Comparison of ENCODE assay signal across 1 cellular context in the genomic region with DNA sequence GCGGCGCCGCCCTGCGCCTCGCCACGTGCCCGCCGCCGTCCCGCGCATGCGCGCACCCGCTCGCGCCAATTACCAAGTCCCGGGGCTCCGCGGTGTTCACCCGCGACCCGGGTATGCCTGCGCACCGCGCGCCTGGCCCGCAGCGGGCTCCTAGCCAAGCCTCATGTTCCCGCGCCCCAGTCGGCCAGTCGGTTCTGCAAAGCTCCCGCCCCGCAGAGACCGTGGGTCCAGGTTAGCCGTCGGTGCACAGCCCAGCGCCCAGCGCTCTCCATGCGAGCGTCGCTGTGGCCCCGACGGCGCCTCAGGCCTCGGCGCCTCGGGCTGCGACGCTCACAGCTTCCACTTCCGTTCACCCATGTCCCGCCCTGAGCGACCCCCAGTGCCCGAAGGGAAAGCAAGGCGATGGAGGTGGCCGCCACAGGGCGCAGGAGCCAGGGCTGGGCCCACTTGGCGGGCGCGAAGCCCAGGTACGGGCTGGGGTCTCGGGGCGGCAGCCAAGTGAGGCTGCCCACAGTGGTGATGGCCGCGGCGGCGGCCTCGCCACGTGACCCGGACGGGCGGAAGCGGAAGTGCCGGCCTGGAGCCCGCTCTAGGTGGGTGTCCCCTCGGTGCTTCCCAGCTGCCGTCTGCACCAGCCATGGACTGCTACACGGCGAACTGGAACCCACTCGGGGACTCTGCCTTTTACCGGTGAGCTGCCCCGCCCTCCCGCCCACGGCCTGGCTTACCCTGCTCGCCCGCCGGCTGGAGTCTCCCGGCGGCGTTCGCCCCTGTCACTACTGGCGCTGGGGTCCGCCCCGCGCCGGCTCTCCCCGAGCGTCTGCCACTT.
TF ChIP-seq lines count a peak whose summit lies in the region.

A gene with protein sequence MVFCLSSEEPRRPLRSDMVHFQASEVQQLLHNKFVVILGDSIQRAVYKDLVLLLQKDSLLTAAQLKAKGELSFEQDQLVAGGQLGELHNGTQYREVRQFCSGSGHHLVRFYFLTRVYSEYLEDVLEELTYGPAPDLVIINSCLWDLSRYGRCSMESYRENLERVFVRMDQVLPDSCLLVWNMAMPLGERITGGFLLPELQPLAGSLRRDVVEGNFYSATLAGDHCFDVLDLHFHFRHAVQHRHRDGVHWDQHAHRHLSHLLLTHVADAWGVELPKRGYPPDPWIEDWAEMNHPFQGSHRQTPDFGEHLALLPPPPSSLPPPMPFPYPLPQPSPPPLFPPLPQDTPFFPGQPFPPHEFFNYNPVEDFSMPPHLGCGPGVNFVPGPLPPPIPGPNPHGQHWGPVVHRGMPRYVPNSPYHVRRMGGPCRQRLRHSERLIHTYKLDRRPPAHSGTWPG (minus strand): TSS at position 518 of the 829 bp plus-strand sequence. CDS start 743 bp downstream, outside the sequence.
A gene (plus strand): TSS at position 608 of the 829 bp plus-strand sequence. CDS start 30 bp downstream, at position 638.

TF ChIP-seq in K562, 482 proteins besides CTCF, POLR2A, EP300 and RAD21 (continued from another document and continues in another):
- TF ChIP-seq, protein P1, sequence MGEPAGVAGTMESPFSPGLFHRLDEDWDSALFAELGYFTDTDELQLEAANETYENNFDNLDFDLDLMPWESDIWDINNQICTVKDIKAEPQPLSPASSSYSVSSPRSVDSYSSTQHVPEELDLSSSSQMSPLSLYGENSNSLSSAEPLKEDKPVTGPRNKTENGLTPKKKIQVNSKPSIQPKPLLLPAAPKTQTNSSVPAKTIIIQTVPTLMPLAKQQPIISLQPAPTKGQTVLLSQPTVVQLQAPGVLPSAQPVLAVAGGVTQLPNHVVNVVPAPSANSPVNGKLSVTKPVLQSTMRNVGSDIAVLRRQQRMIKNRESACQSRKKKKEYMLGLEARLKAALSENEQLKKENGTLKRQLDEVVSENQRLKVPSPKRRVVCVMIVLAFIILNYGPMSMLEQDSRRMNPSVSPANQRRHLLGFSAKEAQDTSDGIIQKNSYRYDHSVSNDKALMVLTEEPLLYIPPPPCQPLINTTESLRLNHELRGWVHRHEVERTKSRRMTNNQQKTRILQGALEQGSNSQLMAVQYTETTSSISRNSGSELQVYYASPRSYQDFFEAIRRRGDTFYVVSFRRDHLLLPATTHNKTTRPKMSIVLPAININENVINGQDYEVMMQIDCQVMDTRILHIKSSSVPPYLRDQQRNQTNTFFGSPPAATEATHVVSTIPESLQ (CRISPR knock-in tag; IDR thresholded peaks at IDR 0.05), result no peak
- no peak for TF ChIP-seq POLR2B (IDR thresholded peaks at IDR 0.05; ENCODE audit: low read depth, partially characterized antibody)
- TF ChIP-seq, protein P2, sequence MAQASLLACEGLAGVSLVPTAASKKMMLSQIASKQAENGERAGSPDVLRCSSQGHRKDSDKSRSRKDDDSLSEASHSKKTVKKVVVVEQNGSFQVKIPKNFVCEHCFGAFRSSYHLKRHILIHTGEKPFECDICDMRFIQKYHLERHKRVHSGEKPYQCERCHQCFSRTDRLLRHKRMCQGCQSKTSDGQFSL (CRISPR knock-in tag; IDR thresholded peaks at IDR 0.05), result no peak
- TF ChIP-seq, protein P2 (tag; IDR thresholded peaks at IDR 0.05), result no peak
- TF ChIP-seq EHMT2 (IDR thresholded peaks at IDR 0.05), result no peak
- TF ChIP-seq FOXK2 (conservative IDR thresholded peaks at IDR 0.05 in 1 of 2, IDR thresholded peaks at IDR 0.05 in 1 of 2; ENCODE audit: low read depth in 2 of 2), result no peak
- TF ChIP-seq, protein P3, sequence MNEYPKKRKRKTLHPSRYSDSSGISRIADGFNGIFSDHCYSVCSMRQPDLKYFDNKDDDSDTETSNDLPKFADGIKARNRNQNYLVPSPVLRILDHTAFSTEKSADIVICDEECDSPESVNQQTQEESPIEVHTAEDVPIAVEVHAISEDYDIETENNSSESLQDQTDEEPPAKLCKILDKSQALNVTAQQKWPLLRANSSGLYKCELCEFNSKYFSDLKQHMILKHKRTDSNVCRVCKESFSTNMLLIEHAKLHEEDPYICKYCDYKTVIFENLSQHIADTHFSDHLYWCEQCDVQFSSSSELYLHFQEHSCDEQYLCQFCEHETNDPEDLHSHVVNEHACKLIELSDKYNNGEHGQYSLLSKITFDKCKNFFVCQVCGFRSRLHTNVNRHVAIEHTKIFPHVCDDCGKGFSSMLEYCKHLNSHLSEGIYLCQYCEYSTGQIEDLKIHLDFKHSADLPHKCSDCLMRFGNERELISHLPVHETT (CRISPR knock-in tag; conservative IDR thresholded peaks at IDR 0.05 in 1 of 2, IDR thresholded peaks at IDR 0.05 in 1 of 2), result no peak
- TF ChIP-seq EWSR1 (IDR thresholded peaks at IDR 0.05; ENCODE audit: borderline replicate concordance, low read depth, partially characterized antibody), result no peak
- TF ChIP-seq CBX3 (IDR thresholded peaks at IDR 0.05; ENCODE audit: borderline replicate concordance in 1 of 2, low read length in 2 of 2), result peak in 1 of 2 experiments; percentile 44; a peak in 1 of 3 replicates
- TF ChIP-seq, protein P4, sequence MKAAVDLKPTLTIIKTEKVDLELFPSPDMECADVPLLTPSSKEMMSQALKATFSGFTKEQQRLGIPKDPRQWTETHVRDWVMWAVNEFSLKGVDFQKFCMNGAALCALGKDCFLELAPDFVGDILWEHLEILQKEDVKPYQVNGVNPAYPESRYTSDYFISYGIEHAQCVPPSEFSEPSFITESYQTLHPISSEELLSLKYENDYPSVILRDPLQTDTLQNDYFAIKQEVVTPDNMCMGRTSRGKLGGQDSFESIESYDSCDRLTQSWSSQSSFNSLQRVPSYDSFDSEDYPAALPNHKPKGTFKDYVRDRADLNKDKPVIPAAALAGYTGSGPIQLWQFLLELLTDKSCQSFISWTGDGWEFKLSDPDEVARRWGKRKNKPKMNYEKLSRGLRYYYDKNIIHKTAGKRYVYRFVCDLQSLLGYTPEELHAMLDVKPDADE (conservative IDR thresholded peaks at IDR 0.05; ENCODE audit: control insufficient read depth, low read depth, low read length), result peak; percentile 78
- TF ChIP-seq, protein P5, sequence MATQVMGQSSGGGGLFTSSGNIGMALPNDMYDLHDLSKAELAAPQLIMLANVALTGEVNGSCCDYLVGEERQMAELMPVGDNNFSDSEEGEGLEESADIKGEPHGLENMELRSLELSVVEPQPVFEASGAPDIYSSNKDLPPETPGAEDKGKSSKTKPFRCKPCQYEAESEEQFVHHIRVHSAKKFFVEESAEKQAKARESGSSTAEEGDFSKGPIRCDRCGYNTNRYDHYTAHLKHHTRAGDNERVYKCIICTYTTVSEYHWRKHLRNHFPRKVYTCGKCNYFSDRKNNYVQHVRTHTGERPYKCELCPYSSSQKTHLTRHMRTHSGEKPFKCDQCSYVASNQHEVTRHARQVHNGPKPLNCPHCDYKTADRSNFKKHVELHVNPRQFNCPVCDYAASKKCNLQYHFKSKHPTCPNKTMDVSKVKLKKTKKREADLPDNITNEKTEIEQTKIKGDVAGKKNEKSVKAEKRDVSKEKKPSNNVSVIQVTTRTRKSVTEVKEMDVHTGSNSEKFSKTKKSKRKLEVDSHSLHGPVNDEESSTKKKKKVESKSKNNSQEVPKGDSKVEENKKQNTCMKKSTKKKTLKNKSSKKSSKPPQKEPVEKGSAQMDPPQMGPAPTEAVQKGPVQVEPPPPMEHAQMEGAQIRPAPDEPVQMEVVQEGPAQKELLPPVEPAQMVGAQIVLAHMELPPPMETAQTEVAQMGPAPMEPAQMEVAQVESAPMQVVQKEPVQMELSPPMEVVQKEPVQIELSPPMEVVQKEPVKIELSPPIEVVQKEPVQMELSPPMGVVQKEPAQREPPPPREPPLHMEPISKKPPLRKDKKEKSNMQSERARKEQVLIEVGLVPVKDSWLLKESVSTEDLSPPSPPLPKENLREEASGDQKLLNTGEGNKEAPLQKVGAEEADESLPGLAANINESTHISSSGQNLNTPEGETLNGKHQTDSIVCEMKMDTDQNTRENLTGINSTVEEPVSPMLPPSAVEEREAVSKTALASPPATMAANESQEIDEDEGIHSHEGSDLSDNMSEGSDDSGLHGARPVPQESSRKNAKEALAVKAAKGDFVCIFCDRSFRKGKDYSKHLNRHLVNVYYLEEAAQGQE (CRISPR knock-in tag; IDR thresholded peaks at IDR 0.05; ENCODE audit: low read depth), result peak; percentile 50; the same call in 1 of the 2 replicates
- TF ChIP-seq, protein P6, sequence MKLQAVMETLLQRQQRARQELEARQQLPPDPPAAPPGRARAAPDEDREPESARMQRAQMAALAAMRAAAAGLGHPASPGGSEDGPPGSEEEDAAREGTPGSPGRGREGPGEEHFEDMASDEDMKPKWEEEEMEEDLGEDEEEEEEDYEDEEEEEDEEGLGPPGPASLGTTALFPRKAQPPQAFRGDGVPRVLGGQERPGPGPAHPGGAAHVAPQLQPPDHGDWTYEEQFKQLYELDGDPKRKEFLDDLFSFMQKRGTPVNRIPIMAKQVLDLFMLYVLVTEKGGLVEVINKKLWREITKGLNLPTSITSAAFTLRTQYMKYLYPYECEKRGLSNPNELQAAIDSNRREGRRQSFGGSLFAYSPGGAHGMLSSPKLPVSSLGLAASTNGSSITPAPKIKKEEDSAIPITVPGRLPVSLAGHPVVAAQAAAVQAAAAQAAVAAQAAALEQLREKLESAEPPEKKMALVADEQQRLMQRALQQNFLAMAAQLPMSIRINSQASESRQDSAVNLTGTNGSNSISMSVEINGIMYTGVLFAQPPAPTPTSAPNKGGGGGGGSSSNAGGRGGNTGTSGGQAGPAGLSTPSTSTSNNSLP (IDR thresholded peaks at IDR 0.05; ENCODE audit: borderline replicate concordance, low read depth, low read length), result no peak
- no peak for TF ChIP-seq PPARD (CRISPR knock-in tag; IDR thresholded peaks at IDR 0.05)
- no peak for TF ChIP-seq ZNF764 (CRISPR knock-in tag; IDR thresholded peaks at IDR 0.05; ENCODE audit: low read depth)
- TF ChIP-seq, protein P7, sequence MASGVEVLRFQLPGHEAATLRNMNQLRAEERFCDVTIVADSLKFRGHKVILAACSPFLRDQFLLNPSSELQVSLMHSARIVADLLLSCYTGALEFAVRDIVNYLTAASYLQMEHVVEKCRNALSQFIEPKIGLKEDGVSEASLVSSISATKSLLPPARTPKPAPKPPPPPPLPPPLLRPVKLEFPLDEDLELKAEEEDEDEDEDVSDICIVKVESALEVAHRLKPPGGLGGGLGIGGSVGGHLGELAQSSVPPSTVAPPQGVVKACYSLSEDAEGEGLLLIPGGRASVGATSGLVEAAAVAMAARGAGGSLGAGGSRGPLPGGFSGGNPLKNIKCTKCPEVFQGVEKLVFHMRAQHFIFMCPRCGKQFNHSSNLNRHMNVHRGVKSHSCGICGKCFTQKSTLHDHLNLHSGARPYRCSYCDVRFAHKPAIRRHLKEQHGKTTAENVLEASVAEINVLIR (CRISPR knock-in tag; IDR thresholded peaks at IDR 0.05), result no peak
- TF ChIP-seq ZNF197 (CRISPR knock-in tag; IDR thresholded peaks at IDR 0.05; ENCODE audit: low read depth), result no peak
- TF ChIP-seq, protein P8, sequence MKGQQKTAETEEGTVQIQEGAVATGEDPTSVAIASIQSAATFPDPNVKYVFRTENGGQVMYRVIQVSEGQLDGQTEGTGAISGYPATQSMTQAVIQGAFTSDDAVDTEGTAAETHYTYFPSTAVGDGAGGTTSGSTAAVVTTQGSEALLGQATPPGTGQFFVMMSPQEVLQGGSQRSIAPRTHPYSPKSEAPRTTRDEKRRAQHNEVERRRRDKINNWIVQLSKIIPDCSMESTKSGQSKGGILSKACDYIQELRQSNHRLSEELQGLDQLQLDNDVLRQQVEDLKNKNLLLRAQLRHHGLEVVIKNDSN (CRISPR knock-in tag; IDR thresholded peaks at IDR 0.05), result peak; percentile 98
- TF ChIP-seq CBFA2T3 (IDR thresholded peaks at IDR 0.05), result 0 out of 2 replicates have a peak, but pooled peaks have one; percentile 3
- no peak for TF ChIP-seq ZNF717 (CRISPR knock-in tag; IDR thresholded peaks at IDR 0.05)
- TF ChIP-seq KLF6 (CRISPR knock-in tag; IDR thresholded peaks at IDR 0.05; ENCODE audit: borderline replicate concordance), result no peak
- peak; percentile 95 to 99 (median 99) for TF ChIP-seq YY1 (IDR thresholded peaks at IDR 0.05; ENCODE audit: borderline replicate concordance in 1 of 3, control insufficient read depth in 1 of 3, extremely low read depth in 1 of 3, insufficient read depth in 3 of 3, insufficient read length in 1 of 3, insufficient replicate concordance in 2 of 3, low read depth in 1 of 3, low read length in 2 of 3)
- no peak for TF ChIP-seq CSDE1 (IDR thresholded peaks at IDR 0.05)
- no peak for TF ChIP-seq MYBL2 (IDR thresholded peaks at IDR 0.05; ENCODE audit: low read depth)
- no peak for TF ChIP-seq MYBL2 (CRISPR knock-in tag; IDR thresholded peaks at IDR 0.05; ENCODE audit: borderline replicate concordance)
- peak; percentile 79 for TF ChIP-seq KDM5B (IDR thresholded peaks at IDR 0.05; ENCODE audit: insufficient replicate concordance, low read depth, low read length)
- TF ChIP-seq COPS2 (conservative IDR thresholded peaks at IDR 0.05), result no peak
- TF ChIP-seq POLR3G (IDR thresholded peaks at IDR 0.05; ENCODE audit: extremely low read depth, insufficient read length, insufficient replicate concordance), result no peak
- peak; percentile 88 for TF ChIP-seq RAD51 (IDR thresholded peaks at IDR 0.05; ENCODE audit: borderline replicate concordance, low read depth)
- peak; percentile 65; the same call in 1 of the 2 replicates for TF ChIP-seq ETV1 (tag; conservative IDR thresholded peaks at IDR 0.05; ENCODE audit: low read depth)
- TF ChIP-seq ZNF583 (CRISPR knock-in tag; IDR thresholded peaks at IDR 0.05), result 0 out of 2 replicates have a peak, but pooled peaks have one; percentile 32
- peak; percentile 80 for TF ChIP-seq NFIC (IDR thresholded peaks at IDR 0.05)
- TF ChIP-seq ZNF140 (CRISPR knock-in tag; IDR thresholded peaks at IDR 0.05), result no peak
- TF ChIP-seq SRSF9 (IDR thresholded peaks at IDR 0.05; ENCODE audit: borderline replicate concordance, low read depth, low read length), result no peak
- TF ChIP-seq ZKSCAN1 (IDR thresholded peaks at IDR 0.05; ENCODE audit: low read depth, low read length), result no peak
- no peak for TF ChIP-seq ZNF75A (CRISPR knock-in tag; IDR thresholded peaks at IDR 0.05)
- no peak for TF ChIP-seq ARHGAP35 (IDR thresholded peaks at IDR 0.05; ENCODE audit: partially characterized antibody)
- TF ChIP-seq BRD9 (IDR thresholded peaks at IDR 0.05; ENCODE audit: low read depth, partially characterized antibody), result no peak
- no peak for TF ChIP-seq MAFF (IDR thresholded peaks at IDR 0.05; ENCODE audit: low read length)
- TF ChIP-seq, protein P9, sequence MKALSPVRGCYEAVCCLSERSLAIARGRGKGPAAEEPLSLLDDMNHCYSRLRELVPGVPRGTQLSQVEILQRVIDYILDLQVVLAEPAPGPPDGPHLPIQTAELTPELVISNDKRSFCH (CRISPR knock-in tag; IDR thresholded peaks at IDR 0.05), result no peak
- TF ChIP-seq, protein P9 (tag; IDR thresholded peaks at IDR 0.05), result peak; percentile 91
- TF ChIP-seq, protein P10, sequence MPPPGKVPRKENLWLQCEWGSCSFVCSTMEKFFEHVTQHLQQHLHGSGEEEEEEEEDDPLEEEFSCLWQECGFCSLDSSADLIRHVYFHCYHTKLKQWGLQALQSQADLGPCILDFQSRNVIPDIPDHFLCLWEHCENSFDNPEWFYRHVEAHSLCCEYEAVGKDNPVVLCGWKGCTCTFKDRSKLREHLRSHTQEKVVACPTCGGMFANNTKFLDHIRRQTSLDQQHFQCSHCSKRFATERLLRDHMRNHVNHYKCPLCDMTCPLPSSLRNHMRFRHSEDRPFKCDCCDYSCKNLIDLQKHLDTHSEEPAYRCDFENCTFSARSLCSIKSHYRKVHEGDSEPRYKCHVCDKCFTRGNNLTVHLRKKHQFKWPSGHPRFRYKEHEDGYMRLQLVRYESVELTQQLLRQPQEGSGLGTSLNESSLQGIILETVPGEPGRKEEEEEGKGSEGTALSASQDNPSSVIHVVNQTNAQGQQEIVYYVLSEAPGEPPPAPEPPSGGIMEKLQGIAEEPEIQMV (tag; conservative IDR thresholded peaks at IDR 0.05; ENCODE audit: low read depth), result no peak
